Comparison of ENCODE assay signal across 18 cellular contexts in genomic region chr17:9872852-9873251, GRCh38. TPM values are rescaled to one million over a fixed set of nuclear protein-coding genes. Genes with fewer than 3 reads are reported as not detected.
DNase-seq lines count a peak whose midpoint lies in the region; ATAC-seq and TF ChIP-seq lines count a peak whose summit lies in the region.
"Had no signal": no experiment of that assay in that cellular context is flagged by ENCODE, and none has a peak within 500 bp of the region (broad histone marks: within the 10 kb centered on the region; RNA-seq: fewer than 3 reads in every experiment).

No MANE protein-coding gene starts in this region.

- peak; percentile 3 for DNase-seq in M059J (ENCODE audit: low read depth)
- DNase-seq in choroid plexus epithelial cell (ENCODE audit: low read depth), result peak; percentile 20
- peak; percentile 39 for DNase-seq in islet precursor cell
- DNase-seq in stimulated activated CD4-positive, alpha-beta T cell treated with anti-CD3 and anti-CD28 coated beads, Interleukin-2, amount 100 ng/mL, for 48 hours, result no peak
- no peak for DNase-seq in NCI-H1930 (lab: John Stamatoyannopoulos, UW)
- DNase-seq in stimulated activated effector memory CD8-positive, alpha-beta T cell treated with anti-CD3 and anti-CD28 coated beads, Interleukin-12 subunit alpha, Interleukin-12 subunit beta, amount 100 ng/mL, for 72 hours (ENCODE audit: low spot score in 2 of 2), result no peak
- DNase-seq: Calu3; CD8-positive, alpha-beta T cell; DMS79 treated with DMSO at 0.1 percent for 48 hours; GF-D8; GOT3; H7; HFFc6 had no signal

- no peak for ATAC-seq in stimulated activated effector memory CD8-positive, alpha-beta T cell treated with anti-CD3 and anti-CD28 coated beads, Interleukin-12 subunit alpha, Interleukin-12 subunit beta, amount 100 ng/mL, for 72 hours
- ATAC-seq: CD8-positive, alpha-beta T cell; HCT116 had no signal

- no peaks in the 10 kb centered on the region for H3K4me1 Mint-ChIP-seq in stimulated activated effector memory CD8-positive, alpha-beta T cell treated with anti-CD3 and anti-CD28 coated beads, Interleukin-12 subunit alpha, Interleukin-12 subunit beta, amount 100 ng/mL, for 72 hours
- H3K4me1 Mint-ChIP-seq: B cell had no signal

- H3K36me3 Mint-ChIP-seq in stimulated activated effector memory CD8-positive, alpha-beta T cell treated with anti-CD3 and anti-CD28 coated beads, Interleukin-12 subunit alpha, Interleukin-12 subunit beta, amount 100 ng/mL, for 72 hours, result no peaks in the 10 kb centered on the region
- H3K36me3 Mint-ChIP-seq: CD8-positive, alpha-beta T cell had no signal

- no peak overlapping the region for H3K4me3 Mint-ChIP-seq in stimulated activated effector memory CD8-positive, alpha-beta T cell treated with anti-CD3 and anti-CD28 coated beads, Interleukin-12 subunit alpha, Interleukin-12 subunit beta, amount 100 ng/mL, for 72 hours
- H3K4me3 Mint-ChIP-seq: B cell; CD8-positive, alpha-beta T cell; HFFc6 had no signal

- no peak for TF ChIP-seq CTCF in choroid plexus epithelial cell (conservative IDR thresholded peaks at IDR 0.05; ENCODE audit: low read depth, low read length)

- H3K4me3 ChIP-seq in choroid plexus epithelial cell (ENCODE audit: low read depth, low read length), result no peak overlapping the region
- H3K4me3 ChIP-seq: BLaER1 treated with 17β-estradiol and CSF1 and Interleukin-3, amounts not matched to agents 10 nM and 100 nM had no signal

- no peak overlapping the region for H3K27ac Mint-ChIP-seq in stimulated activated effector memory CD8-positive, alpha-beta T cell treated with anti-CD3 and anti-CD28 coated beads, Interleukin-12 subunit alpha, Interleukin-12 subunit beta, amount 100 ng/mL, for 72 hours
- H3K27ac Mint-ChIP-seq: B cell; CD8-positive, alpha-beta T cell; HFFc6 had no signal

- no peaks in the 10 kb centered on the region for H3K9me3 Mint-ChIP-seq in stimulated activated effector memory CD8-positive, alpha-beta T cell treated with anti-CD3 and anti-CD28 coated beads, Interleukin-12 subunit alpha, Interleukin-12 subunit beta, amount 100 ng/mL, for 72 hours
- H3K9me3 Mint-ChIP-seq: CD8-positive, alpha-beta T cell had no signal

RNA-seq across cellular contexts. Expression of gene RCVRN, which starts 32.2 kb away (rescaled TPM):
- total RNA-seq in M059J (2014; rRNA removed; shearing (Covaris generic)), result not detected in 2 replicates
- total RNA-seq: A172, B cell, Calu3, H7, HFFc6, HT-29 had no signal

RNA-seq across cellular contexts. Expression of gene GLP2R, which starts 47.1 kb away (rescaled TPM):
- 1.7 and 2.5 TPM in 2 replicates for total RNA-seq in M059J (2014; rRNA removed; shearing (Covaris generic))
- total RNA-seq: B cell; CD8-positive, alpha-beta T cell; H7; HFFc6; HT-29 had no signal

RNA-seq across cellular contexts. Expression of gene GSG1L2, which starts 51.0 kb away (rescaled TPM):
- total RNA-seq in M059J (2014; rRNA removed; shearing (Covaris generic)), result not detected in 2 replicates
- total RNA-seq: A172; B cell; Calu3; CD8-positive, alpha-beta T cell; H7; HFFc6; HT-29 had no signal

Comparison
In these comparisons a context has a peak if more than half of its experiments do, and no peak if none do; other contexts are left out.
1. DNase-seq: peak in M059J (single experiment), choroid plexus epithelial cell (single experiment) and islet precursor cell (single experiment); none in stimulated activated CD4-positive, alpha-beta T cell treated with anti-CD3 and anti-CD28 coated beads, Interleukin-2, amount 100 ng/mL, for 48 hours (0 of 2), NCI-H1930 (0 of 2) and stimulated activated effector memory CD8-positive, alpha-beta T cell treated with anti-CD3 and anti-CD28 coated beads, Interleukin-12 subunit alpha, Interleukin-12 subunit beta, amount 100 ng/mL, for 72 hours (0 of 2).